Comparison of ENCODE assay signal across 1 cellular context in the genomic region with DNA sequence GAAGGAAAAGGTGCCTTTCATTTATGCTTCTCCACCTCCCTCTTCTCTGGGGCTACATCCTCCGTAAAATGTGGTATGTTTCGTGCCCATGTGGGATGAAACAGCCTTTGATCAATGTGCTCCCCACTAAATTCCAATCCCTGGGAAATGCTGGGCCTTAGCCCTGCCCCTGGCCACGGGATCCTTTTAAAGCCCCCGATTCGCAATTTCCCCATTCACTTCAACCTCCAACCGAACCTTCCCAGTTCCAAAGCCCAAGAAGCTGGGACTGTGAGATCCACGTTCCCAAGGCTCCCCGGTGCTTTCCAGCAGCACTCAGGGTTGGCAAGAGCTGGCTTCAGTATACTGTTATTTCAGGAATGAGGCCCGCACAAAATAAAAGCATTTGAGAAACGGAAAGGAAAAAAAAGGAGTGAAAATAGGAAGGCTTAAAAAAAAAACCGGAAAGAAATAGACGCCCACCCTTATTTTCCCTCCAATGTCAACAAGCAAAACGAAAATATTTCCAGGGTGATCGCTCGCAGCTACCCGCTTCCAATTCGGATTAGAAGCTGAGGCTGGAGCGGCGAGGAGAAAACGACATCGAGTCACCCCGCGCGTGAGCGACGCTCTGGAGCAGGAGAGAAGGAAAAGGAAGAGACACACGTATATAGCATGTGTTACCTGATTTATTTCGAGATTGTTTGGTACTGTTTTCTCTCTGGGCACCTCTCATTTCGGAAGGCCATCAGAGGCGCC.
TF ChIP-seq lines count a peak whose summit lies in the region.

No MANE protein-coding gene starts in this region.

TF ChIP-seq in IMR-90, 13 proteins besides CTCF, POLR2A, EP300 and RAD21 (continued from another document):
- TF ChIP-seq ELK1 (IDR thresholded peaks at IDR 0.05; ENCODE audit: borderline replicate concordance, low read depth, low read length) (no peak), RCOR1 (IDR thresholded peaks at IDR 0.05; ENCODE audit: insufficient replicate concordance, low read length) (no peak), FOS (IDR thresholded peaks at IDR 0.05; ENCODE audit: low read depth, low read length) (no peak), MXI1 (IDR thresholded peaks at IDR 0.05; ENCODE audit: borderline replicate concordance, low read depth, low read length) (no peak)
TF ChIP-seq in IMR-90: peak in this region for 0.
